Comparison of ENCODE assay signal across 18 cellular contexts in the genomic region with DNA sequence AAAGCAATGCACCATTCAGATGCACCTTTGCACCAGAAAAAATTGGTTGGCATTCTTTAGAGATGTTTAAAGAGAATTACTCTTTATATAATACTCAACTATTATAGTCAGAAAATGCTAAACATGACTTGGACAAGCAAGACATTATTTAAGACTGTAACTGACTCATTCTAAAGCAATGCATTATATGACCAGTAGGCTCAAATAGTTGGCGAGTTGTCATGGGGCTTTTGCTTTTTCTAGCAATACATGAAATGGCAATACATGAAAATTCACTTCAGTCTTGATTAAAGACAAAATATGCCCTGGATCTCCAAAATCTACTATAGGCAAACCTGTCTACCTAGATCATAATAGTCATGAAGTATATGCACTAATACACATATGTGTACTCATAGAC.
DNase-seq lines count a peak whose midpoint lies in the region; ATAC-seq and TF ChIP-seq lines count a peak whose summit lies in the region.
"Had no signal": no experiment of that assay in that cellular context is flagged by ENCODE, and none has a peak within 500 bp of the region (broad histone marks: within the 10 kb centered on the region; RNA-seq: fewer than 3 reads in every experiment).

No MANE protein-coding gene starts in this region.

- ATAC-seq in HG03159 (IDR thresholded peaks at IDR 0.05; ENCODE audit: unreplicated experiment), result no peak
- ATAC-seq in stimulated activated naive CD8-positive, alpha-beta T cell treated with anti-CD3 and anti-CD28 coated beads, Interleukin-15, amount 100 ng/mL, for 72 hours, result no peak
- ATAC-seq: A549, gastrocnemius medialis, K562 had no signal

- H3K4me3 Mint-ChIP-seq in HFFc6, result no peak overlapping the region
- H3K4me3 Mint-ChIP-seq in stimulated activated naive CD8-positive, alpha-beta T cell treated with anti-CD3 and anti-CD28 coated beads, Interleukin-15, amount 100 ng/mL, for 72 hours, result no peak overlapping the region

- no peak overlapping the region for H3K4me3 ChIP-seq in astrocyte of the cerebellum (ENCODE audit: low read depth, low read length)
- H3K4me3 ChIP-seq: A549, gastrocnemius medialis, K562, thyroid gland had no signal

- in situ Hi-C loops in ACHN (cut with HindIII; ENCODE audit: low pct_ligation_motif_present, low pct_unique_long_range_greater_than_20kb, low sequenced_read_pairs), result no loop called here
- in situ Hi-C loops in astrocyte of the cerebellum (cut with HindIII; ENCODE audit: low sequenced_read_pairs), result no loop called here

- DNase-seq in ACHN (peak; percentile 57), HFFc6 (peak; percentile 81), astrocyte of the cerebellum (ENCODE audit: low read depth) (peak; percentile 63), foreskin melanocyte (peak; percentile 75), NCI-H2227 treated with DMSO at 0.1 percent for 48 hours (lab: John Stamatoyannopoulos, UW) (no peak), SW 1271 (lab: John Stamatoyannopoulos, UW) (no peak)
- no peak for DNase-seq in stimulated activated naive CD8-positive, alpha-beta T cell treated with anti-CD3 and anti-CD28 coated beads, Interleukin-15, amount 100 ng/mL, for 72 hours
- DNase-seq: activated CD8-positive, alpha-beta memory T cell treated with anti-CD3 and anti-CD28 coated beads for 24 hours; activated naive CD4-positive, alpha-beta T cell; DMS 273 treated with DMSO at 0.1 percent for 48 hours; gastrocnemius medialis; NCI-H187; NCI-H82; SIG-M5; thyroid gland had no signal

- no peaks in the 10 kb centered on the region for H3K36me3 Mint-ChIP-seq in HFFc6 (ENCODE audit: low read depth)

- peaks cover 46% of the 10 kb centered on the region for H3K4me1 Mint-ChIP-seq in HFFc6 (ENCODE audit: low read depth)
- H3K4me1 Mint-ChIP-seq in stimulated activated naive CD8-positive, alpha-beta T cell treated with anti-CD3 and anti-CD28 coated beads, Interleukin-15, amount 100 ng/mL, for 72 hours, result no peaks in the 10 kb centered on the region

- TF ChIP-seq CTCF in HFFc6 (IDR thresholded peaks at IDR 0.05) (peak; percentile 64), astrocyte of the cerebellum (IDR thresholded peaks at IDR 0.05; ENCODE audit: low read depth, low read length, missing control alignments) (peak; percentile 20)

- no peaks in the 10 kb centered on the region for H3K27me3 Mint-ChIP-seq in HFFc6 (ENCODE audit: insufficient read depth)
- H3K27me3 Mint-ChIP-seq in stimulated activated naive CD8-positive, alpha-beta T cell treated with anti-CD3 and anti-CD28 coated beads, Interleukin-15, amount 100 ng/mL, for 72 hours, result no peaks in the 10 kb centered on the region

- H3K9me3 Mint-ChIP-seq in HFFc6, result no peaks in the 10 kb centered on the region
- H3K9me3 Mint-ChIP-seq in stimulated activated naive CD8-positive, alpha-beta T cell treated with anti-CD3 and anti-CD28 coated beads, Interleukin-15, amount 100 ng/mL, for 72 hours, result no peaks in the 10 kb centered on the region

- peak overlapping the region; percentile 44; the same call in 1 of the 2 replicates for H3K27ac Mint-ChIP-seq in HFFc6
- no peak overlapping the region for H3K27ac Mint-ChIP-seq in stimulated activated naive CD8-positive, alpha-beta T cell treated with anti-CD3 and anti-CD28 coated beads, Interleukin-15, amount 100 ng/mL, for 72 hours

Comparison
In these comparisons a context has a peak if more than half of its experiments do, and no peak if none do; other contexts are left out.
1. DNase-seq: peak in ACHN (single experiment), HFFc6 (single experiment), astrocyte of the cerebellum (single experiment) and foreskin melanocyte (single experiment); none in NCI-H2227 treated with DMSO at 0.1 percent for 48 hours (single experiment), stimulated activated naive CD8-positive, alpha-beta T cell treated with anti-CD3 and anti-CD28 coated beads, Interleukin-15, amount 100 ng/mL, for 72 hours (0 of 2) and SW 1271 (0 of 2).